In genomic region chr10:98029149-98030092, GRCh38 we compare ENCODE assay signal across 1 cellular context.
TF ChIP-seq lines count a peak whose summit lies in the region.

No MANE protein-coding gene starts in this region.

TF ChIP-seq in H1, 55 proteins besides CTCF, POLR2A, EP300 and RAD21 (continued from another document):
- TF ChIP-seq SIRT6 (IDR thresholded peaks at IDR 0.05; ENCODE audit: low read length) (no peak), E2F6 (IDR thresholded peaks at IDR 0.05) (no peak), BACH1 (IDR thresholded peaks at IDR 0.05; ENCODE audit: low read length) (no peak), BRCA1 (IDR thresholded peaks at IDR 0.05; ENCODE audit: low read depth, low read length) (no peak), SUZ12 (IDR thresholded peaks at IDR 0.05; ENCODE audit: low read length) (peak; percentile 73), RBBP5 (IDR thresholded peaks at IDR 0.05; ENCODE audit: borderline replicate concordance, low read depth, low read length) (no peak), POLR2AphosphoS5 (IDR thresholded peaks at IDR 0.05; ENCODE audit: low read depth, low read length) (no peak), MAX (IDR thresholded peaks at IDR 0.05) (no peak), SP2 (IDR thresholded peaks at IDR 0.05; ENCODE audit: low read length) (no peak), TAF1 (IDR thresholded peaks at IDR 0.05; ENCODE audit: low read depth, low read length) (no peak), CTBP2 (IDR thresholded peaks at IDR 0.05; ENCODE audit: borderline replicate concordance, insufficient read depth, insufficient read length, low read length) (no peak), JUN (IDR thresholded peaks at IDR 0.05; ENCODE audit: low read depth, low read length) (no peak), RNF2 (IDR thresholded peaks at IDR 0.05; ENCODE audit: borderline replicate concordance, low read depth, low read length, missing control alignments, poor library complexity, severe bottlenecking) (peak; percentile 15), CBX5 (IDR thresholded peaks at IDR 0.05; ENCODE audit: low read depth, low read length) (no peak), CREB1 (IDR thresholded peaks at IDR 0.05) (no peak), PHF8 (conservative IDR thresholded peaks at IDR 0.05; ENCODE audit: low read depth, low read length) (no peak), KDM4A (IDR thresholded peaks at IDR 0.05; ENCODE audit: low read depth, low read length, severe bottlenecking) (no peak), TEAD4 (IDR thresholded peaks at IDR 0.05; ENCODE audit: low read depth, low read length) (no peak), SIN3A (conservative IDR thresholded peaks at IDR 0.05 in 1 of 2, IDR thresholded peaks at IDR 0.05 in 1 of 2; ENCODE audit: low read depth in 1 of 2, low read length in 2 of 2) (no peak), EZH2 (IDR thresholded peaks at IDR 0.05; ENCODE audit: low read depth, low read length, severe bottlenecking) (peak; percentile 75)
